In the genomic region with DNA sequence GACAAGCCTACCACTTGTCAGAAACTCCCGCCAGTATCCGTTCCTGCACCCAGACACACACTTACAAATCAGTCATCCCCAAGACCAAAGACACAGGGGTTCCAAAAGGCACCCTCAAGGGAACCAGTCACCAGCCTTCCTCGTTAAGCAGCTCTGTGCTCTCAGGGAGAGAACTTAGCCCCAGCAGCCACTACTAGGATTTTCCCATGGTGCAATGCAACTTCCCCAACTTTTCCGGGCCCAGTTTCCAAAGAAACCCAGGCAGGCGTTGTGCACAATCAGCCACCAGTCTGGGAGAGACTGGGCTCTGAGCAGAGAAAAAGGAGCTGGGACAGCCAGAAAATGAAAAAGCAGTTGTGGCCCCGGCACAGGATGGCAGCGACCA, we compare ENCODE assay signal across 8 cellular contexts. TPM values are rescaled to one million over a fixed set of nuclear protein-coding genes. Genes with fewer than 3 reads are reported as not detected.
DNase-seq lines count a peak whose midpoint lies in the region; ATAC-seq and TF ChIP-seq lines count a peak whose summit lies in the region.

No MANE protein-coding gene starts in this region.

- peak overlapping the region in 7 of 8 donors; percentile 10 to 90 (median 65) for H3K4me3 Mint-ChIP-seq in naive B cell

- peaks cover 0 to 11% (median 3%) of the 10 kb centered on the region in 7 donors for H3K9me3 Mint-ChIP-seq in naive B cell

- TF ChIP-seq CTCF in esophagus squamous epithelium (IDR thresholded peaks at IDR 0.05) = no peak

- peaks cover 4 to 15% (median 7%) of the 10 kb centered on the region in 3 donors for H3K4me1 Mint-ChIP-seq in naive B cell

- H3K4me1 ChIP-seq in SJSA1 (replicated peaks) (peaks cover 26% of the 10 kb centered on the region), esophagus squamous epithelium (peaks cover 23 to 65% (median 24%) of the 10 kb centered on the region in 3 donors)

- H3K27me3 ChIP-seq in SJSA1 (replicated peaks) (no peaks in the 10 kb centered on the region), esophagus squamous epithelium (peaks cover 0 to 7% (median 0%) of the 10 kb centered on the region in 4 donors)

- H3K4me3 ChIP-seq in SJSA1 = peak overlapping the region; percentile 97
- peak overlapping the region; percentile 55 to 93 (median 81) for H3K4me3 ChIP-seq in esophagus squamous epithelium

- H3K9me3 ChIP-seq in SJSA1 (replicated peaks) (peaks cover 4% of the 10 kb centered on the region), esophagus squamous epithelium (no peaks in the 10 kb centered on the region)

- 7 to 18% methylated on average over 3 to 4 of the region's 7 CpGs for WGBS in esophagus squamous epithelium, 2 donors

- H3K36me3 Mint-ChIP-seq in naive B cell = peaks cover 0 to 4% of the 10 kb centered on the region in 2 donors

- DNase-seq in DMS53 (lab: John Stamatoyannopoulos, UW) = peak; percentile 41
- no peak for DNase-seq in DMS53 treated with DMSO at 0.1 percent for 48 hours (lab: John Stamatoyannopoulos, UW; ENCODE audit: unreplicated experiment)
- DNase-seq in SJSA1 (ENCODE audit: low read depth in 1 of 2, low spot score in 2 of 2) = peak in 1 of 2 experiments; percentile 52
- no peak for DNase-seq in esophagus squamous epithelium (lab: John Stamatoyannopoulos, UW)
- no peak for DNase-seq in naive B cell
- DNase-seq in COLO829 (ENCODE audit: low spot score) = no peak

- intact Hi-C loops in esophagus squamous epithelium (cut with DNase I) = no loop called here

- H3K27me3 Mint-ChIP-seq in naive B cell = peaks cover 53 to 76% (median 70%) of the 10 kb centered on the region in 3 donors

- H3K36me3 ChIP-seq in SJSA1 = peaks cover 23% of the 10 kb centered on the region
- H3K36me3 ChIP-seq in esophagus squamous epithelium = no peaks in the 10 kb centered on the region

- no peak for ATAC-seq in naive B cell (ENCODE audit: low read depth in 2 of 2)
- no peak for ATAC-seq in GM21367 (IDR thresholded peaks at IDR 0.05; ENCODE audit: unreplicated experiment)
- ATAC-seq in GM21360 (IDR thresholded peaks at IDR 0.05; ENCODE audit: unreplicated experiment) = no peak

- H3K27ac Mint-ChIP-seq in naive B cell = peak overlapping the region in 1 of 6 donors; percentile 11

- no peak overlapping the region for H3K27ac ChIP-seq in SJSA1
- H3K27ac ChIP-seq in esophagus squamous epithelium = peak overlapping the region; percentile 88 to 93 (median 90)

- no peak for TF ChIP-seq POLR2A in esophagus squamous epithelium (IDR thresholded peaks at IDR 0.05)

RNA-seq across cellular contexts. Expression of gene DLG5, which starts 1.2 kb away (rescaled TPM):
- total RNA-seq in SJSA1 (2014; rRNA removed; shearing (Covaris generic)) = 19.5 and 27.6 TPM in 2 replicates
- 10 to 100 TPM; 34.1 to 50.9 (median 41.3) TPM for total RNA-seq in esophagus squamous epithelium
- polyA plus RNA-seq in naive B cell (ENCODE audit: low read depth in 6 of 6) = under 1 TPM in 1 of 6 donors, not detected in 5; 0.09 TPM
